Comparison of ENCODE assay signal across 8 cellular contexts in the genomic region with DNA sequence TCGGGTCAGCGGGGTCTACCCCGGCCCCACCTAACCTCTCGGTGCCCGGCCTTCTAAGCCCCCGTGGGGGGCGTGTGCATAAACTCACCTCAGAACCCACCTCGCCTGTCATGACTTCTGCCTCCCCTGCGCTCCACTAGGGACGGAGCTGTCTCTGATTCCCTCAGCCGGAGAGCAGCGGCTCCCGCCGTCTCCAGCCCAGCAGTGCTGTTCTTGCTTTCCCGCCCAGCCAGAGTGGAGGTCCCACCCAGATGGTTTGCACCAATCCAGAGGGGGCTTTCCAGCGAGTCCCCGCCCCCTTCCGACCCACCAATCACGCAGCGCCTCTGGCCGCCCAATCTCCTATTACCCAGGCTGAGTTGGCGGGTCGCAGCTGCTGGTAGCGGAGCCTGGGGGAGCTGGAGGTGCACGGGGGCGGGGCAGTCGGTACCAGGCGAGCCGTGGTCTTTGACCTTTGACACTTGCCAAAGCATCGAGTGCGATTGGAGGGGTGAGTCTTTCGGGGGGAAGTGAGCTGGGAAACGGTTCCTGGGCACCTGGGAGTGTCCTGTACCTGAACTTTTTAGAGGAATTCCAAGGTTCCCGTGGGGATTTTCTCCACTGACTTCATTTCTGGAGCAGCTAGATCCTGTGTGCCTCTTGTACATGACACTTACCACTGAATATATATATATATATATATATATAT. TPM values are rescaled to one million over a fixed set of nuclear protein-coding genes. Genes with fewer than 3 reads are reported as not detected.
A peak's percentile ranks its signal among the peaks of the same experiment; 100 is the strongest.
DNase-seq lines count a peak whose midpoint lies in the region; ATAC-seq, FAIRE-seq and TF ChIP-seq lines count a peak whose summit lies in the region.

Gene CLSPN, minus strand, starts transcription at position 220 of the 688 bp plus-strand sequence. Its CDS starts 108 bp downstream, at position 112.

- dilution Hi-C loops in endothelial cell of umbilical vein (cut with MboI; ENCODE audit: extremely low pct_ligation_motif_present, low sequenced_read_pairs), result no loop called here

- H3K4me2 ChIP-seq in OCI-LY3 (ENCODE audit: low read length) (peak within 1 kb of the TSS; percentile 79), endothelial cell of umbilical vein (ENCODE audit: insufficient read depth, low read length) (peak within 1 kb of the TSS; percentile 91)

- no peaks in the 10 kb centered on the region for H3K9me3 ChIP-seq in OCI-LY3 (ENCODE audit: insufficient read depth, low read length)
- H3K9me3 ChIP-seq in endothelial cell of umbilical vein (replicated peaks; ENCODE audit: control insufficient read depth, insufficient read depth, low read length), result no peaks in the 10 kb centered on the region

- H3K27me3 ChIP-seq in OCI-LY3 (ENCODE audit: low read depth, low read length) (no peaks in the 10 kb centered on the region), endothelial cell of umbilical vein (ENCODE audit: control insufficient read depth in 2 of 2, insufficient read depth in 2 of 2, low read length in 2 of 2) (no peaks in the 10 kb centered on the region)

- DNase-seq in D341Med (ENCODE audit: low spot score) (peak; percentile 96), HuH-7 (ENCODE audit: low spot score) (peak; percentile 97), endothelial cell of umbilical vein (ENCODE audit: low read depth, low spot score) (peak; percentile 97), middle frontal gyrus (ENCODE audit: extremely low spot score, low spot score) (peak; percentile 89)
- DNase-seq in activated CD8-positive, alpha-beta memory T cell treated with anti-CD3 and anti-CD28 coated beads, Interleukin-2, amount 50 U/mL, for 48 hours, result peak; percentile 96
- peak; percentile 94 for DNase-seq in stimulated activated CD8-positive, alpha-beta memory T cell treated with anti-CD3 and anti-CD28 coated beads, Interleukin-2, amount 100 ng/mL, for 48 hours (ENCODE audit: low read depth in 2 of 2)

- H3K9ac ChIP-seq in OCI-LY3 (ENCODE audit: low read length) (peak within 1 kb of the TSS; percentile 84), endothelial cell of umbilical vein (replicated peaks; ENCODE audit: extremely low read depth, insufficient read depth, low read length) (peak within 1 kb of the TSS; percentile 71)

- H3K36me3 ChIP-seq in OCI-LY3 (replicated peaks; ENCODE audit: low read depth, low read length) (no peaks in the 10 kb centered on the region), endothelial cell of umbilical vein (ENCODE audit: control insufficient read depth in 2 of 2, extremely low read depth in 1 of 2, insufficient read depth in 2 of 2, low read length in 2 of 2) (no peaks in the 10 kb centered on the region)

- POLR2A ChIA-PET in endothelial cell of umbilical vein (lab: Charles Lee), result interaction anchor here (0.6 to 1.3 kb wide), 3 partner anchors 43 to 910 kb away, joined by 3 to 6 read pairs (median 3); partner anchors contain the start of gene SMIM12

- peak; percentile 74 for TF ChIP-seq POLR2A in endothelial cell of umbilical vein (IDR thresholded peaks at IDR 0.05; ENCODE audit: low read depth, low read length)

- FAIRE-seq in endothelial cell of umbilical vein (lab: Jason Lieb, UNC), result peak; percentile 94

- no peaks in the 10 kb centered on the region for H3K9me1 ChIP-seq in endothelial cell of umbilical vein (replicated peaks; ENCODE audit: control insufficient read depth, extremely low read depth, insufficient read depth, low read length)

- peak within 1 kb of the TSS; percentile 70 for H3K27ac ChIP-seq in OCI-LY3 (ENCODE audit: low read length)
- peak within 1 kb of the TSS; percentile 76 for H3K27ac ChIP-seq in endothelial cell of umbilical vein (ENCODE audit: insufficient read depth, low read depth, low read length)

- H3K79me2 ChIP-seq in OCI-LY3 (ENCODE audit: low read length) (peaks cover 19% of the 10 kb centered on the region), endothelial cell of umbilical vein (ENCODE audit: control insufficient read depth, insufficient read depth, low read length) (peaks cover 19% of the 10 kb centered on the region)

- TF ChIP-seq CTCF in OCI-LY3 (IDR thresholded peaks at IDR 0.05; ENCODE audit: low read depth, low read length) (no peak), endothelial cell of umbilical vein (IDR thresholded peaks at IDR 0.05; ENCODE audit: extremely low read depth in 1 of 2, insufficient read depth in 1 of 2, low read depth in 1 of 2, low read length in 2 of 2) (no peak)

- BruUV-seq in endothelial cell of umbilical vein (replicated peaks; lab: Mats Ljungman, UMichigan), result TSS peak; percentile 84

- peak; percentile 91 for ATAC-seq in GM21515 (IDR thresholded peaks at IDR 0.05; ENCODE audit: unreplicated experiment)

- H4K20me1 ChIP-seq in OCI-LY3 (ENCODE audit: insufficient read depth, low read length) (no peaks in the 10 kb centered on the region), endothelial cell of umbilical vein (replicated peaks; ENCODE audit: control insufficient read depth, extremely low read depth, insufficient read depth, low read length) (no peaks in the 10 kb centered on the region)

- H3K4me3 ChIP-seq in OCI-LY3 (ENCODE audit: low read length) (peak within 1 kb of the TSS; percentile 89), endothelial cell of umbilical vein (replicated peaks in 1 of 3; ENCODE audit: insufficient read depth in 1 of 3, low read depth in 1 of 3, low read length in 3 of 3) (peak within 1 kb of the TSS; percentile 39 to 71 (median 51))

- H3K4me1 ChIP-seq in OCI-LY3 (ENCODE audit: low read length), result peaks cover 4% of the 10 kb centered on the region; the same call in 1 of the 2 replicates
- peaks cover 6% of the 10 kb centered on the region for H3K4me1 ChIP-seq in endothelial cell of umbilical vein (ENCODE audit: control insufficient read depth, extremely low read depth, insufficient read depth, low read length)

- CTCF ChIA-PET in endothelial cell of umbilical vein (lab: Charles Lee), result interaction anchor here (0.8 to 4.5 kb wide), 16 partner anchors 9 to 319 kb away, joined by 3 to 38 read pairs (median 4); no protein-coding TSS in a partner anchor

- intact Hi-C loops in endothelial cell of umbilical vein (cut with micrococcal nuclease), result loop anchor here (1.0 to 10.0 kb wide), 5 partner anchors 129 to 983 kb away; partner anchors contain the start of genes PSMB2, SMIM12 and TFAP2E

- peak within 1 kb of the TSS; percentile 79; the same call in 1 of the 2 replicates for H2AFZ ChIP-seq in OCI-LY3 (ENCODE audit: low read depth, low read length)
- H2AFZ ChIP-seq in endothelial cell of umbilical vein (ENCODE audit: low read depth, low read length), result peak within 1 kb of the TSS; percentile 82

TF ChIP-seq in endothelial cell of umbilical vein, 7 proteins besides CTCF, POLR2A, EP300 and RAD21:
- TF ChIP-seq MYC (IDR thresholded peaks at IDR 0.05; ENCODE audit: low read depth, low read length), result no peak
- TF ChIP-seq GATA2 (IDR thresholded peaks at IDR 0.05; ENCODE audit: insufficient read depth, insufficient read length, low read depth, low read length), result no peak
- TF ChIP-seq POLR2AphosphoS5 (IDR thresholded peaks at IDR 0.05; ENCODE audit: insufficient read depth, low read depth, low read length), result peak; percentile 44
- no peak for TF ChIP-seq FOS (IDR thresholded peaks at IDR 0.05; ENCODE audit: borderline replicate concordance, insufficient read depth, low read length)
- TF ChIP-seq JUN (IDR thresholded peaks at IDR 0.05; ENCODE audit: borderline replicate concordance, insufficient read depth, insufficient read length, low read depth), result no peak
- no peak for TF ChIP-seq EZH2 (IDR thresholded peaks at IDR 0.05; ENCODE audit: borderline replicate concordance, low read depth, low read length, severe bottlenecking)
- TF ChIP-seq, protein P1, sequence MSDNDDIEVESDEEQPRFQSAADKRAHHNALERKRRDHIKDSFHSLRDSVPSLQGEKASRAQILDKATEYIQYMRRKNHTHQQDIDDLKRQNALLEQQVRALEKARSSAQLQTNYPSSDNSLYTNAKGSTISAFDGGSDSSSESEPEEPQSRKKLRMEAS (IDR thresholded peaks at IDR 0.05; ENCODE audit: insufficient read depth, insufficient read length), result peak; percentile 4

RNA-seq across cellular contexts. Expression of gene CLSPN, which starts in this region (rescaled TPM):
- total RNA-seq in endothelial cell of umbilical vein, result 33.2 and 39.5 TPM in 2 replicates
- 3.2 and 4.2 TPM in 2 replicates for polyA plus RNA-seq in endothelial cell of umbilical vein
- polyA plus RNA-seq in endothelial cell of umbilical vein (2011; cell fraction: cytosol; rRNA removed), result 11.2 and 12.1 TPM in 2 replicates
- 12.2 and 19.7 TPM in 2 replicates for polyA plus RNA-seq in endothelial cell of umbilical vein (2011; cell fraction: nucleus; rRNA removed)
- 5.9 and 14.6 TPM in 2 replicates for polyA plus RNA-seq in endothelial cell of umbilical vein (2012)
- polyA minus RNA-seq in endothelial cell of umbilical vein, result 10.7 and 22.5 TPM in 2 replicates
- polyA minus RNA-seq in endothelial cell of umbilical vein (2011; cell fraction: cytosol; rRNA and poly(A)+ RNA removed), result 27.1 TPM
- 8.0 and 25.6 TPM in 2 replicates for polyA minus RNA-seq in endothelial cell of umbilical vein (2011; cell fraction: nucleus; rRNA and poly(A)+ RNA removed)

Comparison
In these comparisons a context has a peak if more than half of its experiments do, and no peak if none do; other contexts are left out.
1. Peak in every context shown above with its lines: DNase-seq, ATAC-seq, H3K4me3 ChIP-seq and H3K27ac ChIP-seq.